1 cellular context compared by ENCODE assay signal in the genomic region with DNA sequence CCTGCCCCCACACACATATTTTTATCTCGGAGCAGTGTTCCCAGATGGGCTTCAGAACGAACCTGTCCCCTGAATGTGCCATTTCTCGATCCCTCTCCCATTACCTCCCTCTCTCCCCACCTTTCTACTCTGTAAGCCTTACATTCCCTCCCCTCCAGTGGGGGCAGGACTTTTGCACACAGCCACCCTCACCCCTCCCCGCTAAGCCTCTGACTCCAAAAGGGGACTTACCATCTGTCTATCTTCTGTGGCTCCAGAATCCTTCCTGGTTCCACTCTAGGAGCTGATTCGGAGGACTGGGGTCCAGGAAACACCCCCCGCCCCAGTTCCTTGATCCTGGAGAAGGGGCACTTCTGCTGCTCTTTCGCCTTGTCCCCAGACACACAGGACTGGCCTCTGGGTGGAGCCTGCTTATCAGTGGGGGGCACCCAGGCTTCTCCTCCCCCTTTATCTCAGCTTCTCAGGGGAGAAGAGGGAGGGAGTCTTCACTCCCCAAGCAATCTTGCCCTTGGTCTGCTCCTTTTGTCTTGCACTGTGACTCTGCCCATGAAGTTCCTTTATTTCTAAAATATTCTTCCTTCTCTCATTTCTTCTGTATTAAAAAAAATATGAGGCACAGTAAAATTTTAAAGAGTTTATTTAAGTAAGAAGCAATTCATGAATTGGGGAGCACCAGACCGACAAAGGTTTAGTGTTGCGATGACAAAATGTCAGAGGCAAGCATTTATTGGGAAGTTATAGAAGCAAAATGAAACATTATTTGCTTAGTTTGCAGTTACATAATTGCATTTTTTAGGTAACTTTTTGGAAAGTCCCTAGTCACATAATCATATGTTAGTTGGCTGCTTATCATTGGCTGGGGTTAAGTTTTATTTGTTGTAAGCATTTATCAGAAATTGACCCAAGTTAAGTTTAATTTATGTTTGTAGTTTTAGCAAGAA.
TF ChIP-seq lines count a peak whose summit lies in the region.

A gene with protein sequence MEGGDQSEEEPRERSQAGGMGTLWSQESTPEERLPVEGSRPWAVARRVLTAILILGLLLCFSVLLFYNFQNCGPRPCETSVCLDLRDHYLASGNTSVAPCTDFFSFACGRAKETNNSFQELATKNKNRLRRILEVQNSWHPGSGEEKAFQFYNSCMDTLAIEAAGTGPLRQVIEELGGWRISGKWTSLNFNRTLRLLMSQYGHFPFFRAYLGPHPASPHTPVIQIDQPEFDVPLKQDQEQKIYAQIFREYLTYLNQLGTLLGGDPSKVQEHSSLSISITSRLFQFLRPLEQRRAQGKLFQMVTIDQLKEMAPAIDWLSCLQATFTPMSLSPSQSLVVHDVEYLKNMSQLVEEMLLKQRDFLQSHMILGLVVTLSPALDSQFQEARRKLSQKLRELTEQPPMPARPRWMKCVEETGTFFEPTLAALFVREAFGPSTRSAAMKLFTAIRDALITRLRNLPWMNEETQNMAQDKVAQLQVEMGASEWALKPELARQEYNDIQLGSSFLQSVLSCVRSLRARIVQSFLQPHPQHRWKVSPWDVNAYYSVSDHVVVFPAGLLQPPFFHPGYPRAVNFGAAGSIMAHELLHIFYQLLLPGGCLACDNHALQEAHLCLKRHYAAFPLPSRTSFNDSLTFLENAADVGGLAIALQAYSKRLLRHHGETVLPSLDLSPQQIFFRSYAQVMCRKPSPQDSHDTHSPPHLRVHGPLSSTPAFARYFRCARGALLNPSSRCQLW (minus strand): TSS at position 391 of the 941 bp plus-strand sequence. CDS start 157 bp downstream, at position 234.

TF ChIP-seq in K562, 482 proteins besides CTCF, POLR2A, EP300 and RAD21 (continues in another document):
- peak; percentile 94 for TF ChIP-seq NCOR1 (IDR thresholded peaks at IDR 0.05)
- TF ChIP-seq CBX3 (IDR thresholded peaks at IDR 0.05; ENCODE audit: borderline replicate concordance in 1 of 2, low read length in 2 of 2), result peak in 1 of 2 experiments; percentile 70; a peak in 1 of 3 replicates
- TF ChIP-seq CBX2 (IDR thresholded peaks at IDR 0.05; ENCODE audit: insufficient read depth, low read length, poor library complexity, severe bottlenecking), result no peak
- TF ChIP-seq, protein P1, sequence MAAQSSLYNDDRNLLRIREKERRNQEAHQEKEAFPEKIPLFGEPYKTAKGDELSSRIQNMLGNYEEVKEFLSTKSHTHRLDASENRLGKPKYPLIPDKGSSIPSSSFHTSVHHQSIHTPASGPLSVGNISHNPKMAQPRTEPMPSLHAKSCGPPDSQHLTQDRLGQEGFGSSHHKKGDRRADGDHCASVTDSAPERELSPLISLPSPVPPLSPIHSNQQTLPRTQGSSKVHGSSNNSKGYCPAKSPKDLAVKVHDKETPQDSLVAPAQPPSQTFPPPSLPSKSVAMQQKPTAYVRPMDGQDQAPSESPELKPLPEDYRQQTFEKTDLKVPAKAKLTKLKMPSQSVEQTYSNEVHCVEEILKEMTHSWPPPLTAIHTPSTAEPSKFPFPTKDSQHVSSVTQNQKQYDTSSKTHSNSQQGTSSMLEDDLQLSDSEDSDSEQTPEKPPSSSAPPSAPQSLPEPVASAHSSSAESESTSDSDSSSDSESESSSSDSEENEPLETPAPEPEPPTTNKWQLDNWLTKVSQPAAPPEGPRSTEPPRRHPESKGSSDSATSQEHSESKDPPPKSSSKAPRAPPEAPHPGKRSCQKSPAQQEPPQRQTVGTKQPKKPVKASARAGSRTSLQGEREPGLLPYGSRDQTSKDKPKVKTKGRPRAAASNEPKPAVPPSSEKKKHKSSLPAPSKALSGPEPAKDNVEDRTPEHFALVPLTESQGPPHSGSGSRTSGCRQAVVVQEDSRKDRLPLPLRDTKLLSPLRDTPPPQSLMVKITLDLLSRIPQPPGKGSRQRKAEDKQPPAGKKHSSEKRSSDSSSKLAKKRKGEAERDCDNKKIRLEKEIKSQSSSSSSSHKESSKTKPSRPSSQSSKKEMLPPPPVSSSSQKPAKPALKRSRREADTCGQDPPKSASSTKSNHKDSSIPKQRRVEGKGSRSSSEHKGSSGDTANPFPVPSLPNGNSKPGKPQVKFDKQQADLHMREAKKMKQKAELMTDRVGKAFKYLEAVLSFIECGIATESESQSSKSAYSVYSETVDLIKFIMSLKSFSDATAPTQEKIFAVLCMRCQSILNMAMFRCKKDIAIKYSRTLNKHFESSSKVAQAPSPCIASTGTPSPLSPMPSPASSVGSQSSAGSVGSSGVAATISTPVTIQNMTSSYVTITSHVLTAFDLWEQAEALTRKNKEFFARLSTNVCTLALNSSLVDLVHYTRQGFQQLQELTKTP (IDR thresholded peaks at IDR 0.05; ENCODE audit: low read depth in 1 of 2, partially characterized antibody in 2 of 2), result peak in 1 of 2 experiments; percentile 55
- peak; percentile 82 for TF ChIP-seq FOXM1 (IDR thresholded peaks at IDR 0.05; ENCODE audit: low read depth)
- no peak for TF ChIP-seq FOXM1 (CRISPR knock-in tag; IDR thresholded peaks at IDR 0.05; ENCODE audit: low read depth)
- TF ChIP-seq SMARCE1 (IDR thresholded peaks at IDR 0.05), result peak; percentile 91
- TF ChIP-seq, protein P2, sequence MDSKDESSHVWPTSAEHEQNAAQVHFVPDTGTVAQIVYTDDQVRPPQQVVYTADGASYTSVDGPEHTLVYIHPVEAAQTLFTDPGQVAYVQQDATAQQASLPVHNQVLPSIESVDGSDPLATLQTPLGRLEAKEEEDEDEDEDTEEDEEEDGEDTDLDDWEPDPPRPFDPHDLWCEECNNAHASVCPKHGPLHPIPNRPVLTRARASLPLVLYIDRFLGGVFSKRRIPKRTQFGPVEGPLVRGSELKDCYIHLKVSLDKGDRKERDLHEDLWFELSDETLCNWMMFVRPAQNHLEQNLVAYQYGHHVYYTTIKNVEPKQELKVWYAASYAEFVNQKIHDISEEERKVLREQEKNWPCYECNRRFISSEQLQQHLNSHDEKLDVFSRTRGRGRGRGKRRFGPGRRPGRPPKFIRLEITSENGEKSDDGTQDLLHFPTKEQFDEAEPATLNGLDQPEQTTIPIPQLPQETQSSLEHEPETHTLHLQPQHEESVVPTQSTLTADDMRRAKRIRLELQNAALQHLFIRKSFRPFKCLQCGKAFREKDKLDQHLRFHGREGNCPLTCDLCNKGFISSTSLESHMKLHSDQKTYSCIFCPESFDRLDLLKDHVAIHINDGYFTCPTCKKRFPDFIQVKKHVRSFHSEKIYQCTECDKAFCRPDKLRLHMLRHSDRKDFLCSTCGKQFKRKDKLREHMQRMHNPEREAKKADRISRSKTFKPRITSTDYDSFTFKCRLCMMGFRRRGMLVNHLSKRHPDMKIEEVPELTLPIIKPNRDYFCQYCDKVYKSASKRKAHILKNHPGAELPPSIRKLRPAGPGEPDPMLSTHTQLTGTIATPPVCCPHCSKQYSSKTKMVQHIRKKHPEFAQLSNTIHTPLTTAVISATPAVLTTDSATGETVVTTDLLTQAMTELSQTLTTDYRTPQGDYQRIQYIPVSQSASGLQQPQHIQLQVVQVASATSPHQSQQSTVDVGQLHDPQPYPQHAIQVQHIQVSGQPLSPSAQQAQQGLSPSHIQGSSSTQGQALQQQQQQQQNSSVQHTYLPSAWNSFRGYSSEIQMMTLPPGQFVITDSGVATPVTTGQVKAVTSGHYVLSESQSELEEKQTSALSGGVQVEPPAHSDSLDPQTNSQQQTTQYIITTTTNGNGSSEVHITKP (IDR thresholded peaks at IDR 0.05; ENCODE audit: partially characterized antibody), result peak; percentile 95
- TF ChIP-seq, protein P3, sequence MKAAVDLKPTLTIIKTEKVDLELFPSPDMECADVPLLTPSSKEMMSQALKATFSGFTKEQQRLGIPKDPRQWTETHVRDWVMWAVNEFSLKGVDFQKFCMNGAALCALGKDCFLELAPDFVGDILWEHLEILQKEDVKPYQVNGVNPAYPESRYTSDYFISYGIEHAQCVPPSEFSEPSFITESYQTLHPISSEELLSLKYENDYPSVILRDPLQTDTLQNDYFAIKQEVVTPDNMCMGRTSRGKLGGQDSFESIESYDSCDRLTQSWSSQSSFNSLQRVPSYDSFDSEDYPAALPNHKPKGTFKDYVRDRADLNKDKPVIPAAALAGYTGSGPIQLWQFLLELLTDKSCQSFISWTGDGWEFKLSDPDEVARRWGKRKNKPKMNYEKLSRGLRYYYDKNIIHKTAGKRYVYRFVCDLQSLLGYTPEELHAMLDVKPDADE (conservative IDR thresholded peaks at IDR 0.05; ENCODE audit: control insufficient read depth, low read depth, low read length), result no peak; the same call in 1 of the 2 replicates
- TF ChIP-seq, protein P4, sequence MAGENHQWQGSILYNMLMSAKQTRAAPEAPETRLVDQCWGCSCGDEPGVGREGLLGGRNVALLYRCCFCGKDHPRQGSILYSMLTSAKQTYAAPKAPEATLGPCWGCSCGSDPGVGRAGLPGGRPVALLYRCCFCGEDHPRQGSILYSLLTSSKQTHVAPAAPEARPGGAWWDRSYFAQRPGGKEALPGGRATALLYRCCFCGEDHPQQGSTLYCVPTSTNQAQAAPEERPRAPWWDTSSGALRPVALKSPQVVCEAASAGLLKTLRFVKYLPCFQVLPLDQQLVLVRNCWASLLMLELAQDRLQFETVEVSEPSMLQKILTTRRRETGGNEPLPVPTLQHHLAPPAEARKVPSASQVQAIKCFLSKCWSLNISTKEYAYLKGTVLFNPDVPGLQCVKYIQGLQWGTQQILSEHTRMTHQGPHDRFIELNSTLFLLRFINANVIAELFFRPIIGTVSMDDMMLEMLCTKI (IDR thresholded peaks at IDR 0.05; ENCODE audit: partially characterized antibody), result no peak
- TF ChIP-seq, protein P5, sequence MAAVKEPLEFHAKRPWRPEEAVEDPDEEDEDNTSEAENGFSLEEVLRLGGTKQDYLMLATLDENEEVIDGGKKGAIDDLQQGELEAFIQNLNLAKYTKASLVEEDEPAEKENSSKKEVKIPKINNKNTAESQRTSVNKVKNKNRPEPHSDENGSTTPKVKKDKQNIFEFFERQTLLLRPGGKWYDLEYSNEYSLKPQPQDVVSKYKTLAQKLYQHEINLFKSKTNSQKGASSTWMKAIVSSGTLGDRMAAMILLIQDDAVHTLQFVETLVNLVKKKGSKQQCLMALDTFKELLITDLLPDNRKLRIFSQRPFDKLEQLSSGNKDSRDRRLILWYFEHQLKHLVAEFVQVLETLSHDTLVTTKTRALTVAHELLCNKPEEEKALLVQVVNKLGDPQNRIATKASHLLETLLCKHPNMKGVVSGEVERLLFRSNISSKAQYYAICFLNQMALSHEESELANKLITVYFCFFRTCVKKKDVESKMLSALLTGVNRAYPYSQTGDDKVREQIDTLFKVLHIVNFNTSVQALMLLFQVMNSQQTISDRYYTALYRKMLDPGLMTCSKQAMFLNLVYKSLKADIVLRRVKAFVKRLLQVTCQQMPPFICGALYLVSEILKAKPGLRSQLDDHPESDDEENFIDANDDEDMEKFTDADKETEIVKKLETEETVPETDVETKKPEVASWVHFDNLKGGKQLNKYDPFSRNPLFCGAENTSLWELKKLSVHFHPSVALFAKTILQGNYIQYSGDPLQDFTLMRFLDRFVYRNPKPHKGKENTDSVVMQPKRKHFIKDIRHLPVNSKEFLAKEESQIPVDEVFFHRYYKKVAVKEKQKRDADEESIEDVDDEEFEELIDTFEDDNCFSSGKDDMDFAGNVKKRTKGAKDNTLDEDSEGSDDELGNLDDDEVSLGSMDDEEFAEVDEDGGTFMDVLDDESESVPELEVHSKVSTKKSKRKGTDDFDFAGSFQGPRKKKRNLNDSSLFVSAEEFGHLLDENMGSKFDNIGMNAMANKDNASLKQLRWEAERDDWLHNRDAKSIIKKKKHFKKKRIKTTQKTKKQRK (IDR thresholded peaks at IDR 0.05; ENCODE audit: borderline replicate concordance, low read depth, low read length), result no peak
- TF ChIP-seq, protein P6, sequence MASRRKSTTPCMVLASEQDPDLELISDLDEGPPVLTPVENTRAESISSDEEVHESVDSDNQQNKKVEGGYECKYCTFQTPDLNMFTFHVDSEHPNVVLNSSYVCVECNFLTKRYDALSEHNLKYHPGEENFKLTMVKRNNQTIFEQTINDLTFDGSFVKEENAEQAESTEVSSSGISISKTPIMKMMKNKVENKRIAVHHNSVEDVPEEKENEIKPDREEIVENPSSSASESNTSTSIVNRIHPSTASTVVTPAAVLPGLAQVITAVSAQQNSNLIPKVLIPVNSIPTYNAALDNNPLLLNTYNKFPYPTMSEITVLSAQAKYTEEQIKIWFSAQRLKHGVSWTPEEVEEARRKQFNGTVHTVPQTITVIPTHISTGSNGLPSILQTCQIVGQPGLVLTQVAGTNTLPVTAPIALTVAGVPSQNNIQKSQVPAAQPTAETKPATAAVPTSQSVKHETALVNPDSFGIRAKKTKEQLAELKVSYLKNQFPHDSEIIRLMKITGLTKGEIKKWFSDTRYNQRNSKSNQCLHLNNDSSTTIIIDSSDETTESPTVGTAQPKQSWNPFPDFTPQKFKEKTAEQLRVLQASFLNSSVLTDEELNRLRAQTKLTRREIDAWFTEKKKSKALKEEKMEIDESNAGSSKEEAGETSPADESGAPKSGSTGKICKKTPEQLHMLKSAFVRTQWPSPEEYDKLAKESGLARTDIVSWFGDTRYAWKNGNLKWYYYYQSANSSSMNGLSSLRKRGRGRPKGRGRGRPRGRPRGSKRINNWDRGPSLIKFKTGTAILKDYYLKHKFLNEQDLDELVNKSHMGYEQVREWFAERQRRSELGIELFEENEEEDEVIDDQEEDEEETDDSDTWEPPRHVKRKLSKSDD (conservative IDR thresholded peaks at IDR 0.05; ENCODE audit: low read length), result no peak
- TF ChIP-seq RCOR1 (IDR thresholded peaks at IDR 0.05; ENCODE audit: borderline replicate concordance in 1 of 2, low read depth in 2 of 2, low read length in 2 of 2), result peak; percentile 87 to 94; a peak in 3 of 4 replicates
- no peak for TF ChIP-seq BRCA1 (IDR thresholded peaks at IDR 0.05)
- no peak for TF ChIP-seq BRCA1 (CRISPR knock-in tag; IDR thresholded peaks at IDR 0.05)
- TF ChIP-seq, protein P7, sequence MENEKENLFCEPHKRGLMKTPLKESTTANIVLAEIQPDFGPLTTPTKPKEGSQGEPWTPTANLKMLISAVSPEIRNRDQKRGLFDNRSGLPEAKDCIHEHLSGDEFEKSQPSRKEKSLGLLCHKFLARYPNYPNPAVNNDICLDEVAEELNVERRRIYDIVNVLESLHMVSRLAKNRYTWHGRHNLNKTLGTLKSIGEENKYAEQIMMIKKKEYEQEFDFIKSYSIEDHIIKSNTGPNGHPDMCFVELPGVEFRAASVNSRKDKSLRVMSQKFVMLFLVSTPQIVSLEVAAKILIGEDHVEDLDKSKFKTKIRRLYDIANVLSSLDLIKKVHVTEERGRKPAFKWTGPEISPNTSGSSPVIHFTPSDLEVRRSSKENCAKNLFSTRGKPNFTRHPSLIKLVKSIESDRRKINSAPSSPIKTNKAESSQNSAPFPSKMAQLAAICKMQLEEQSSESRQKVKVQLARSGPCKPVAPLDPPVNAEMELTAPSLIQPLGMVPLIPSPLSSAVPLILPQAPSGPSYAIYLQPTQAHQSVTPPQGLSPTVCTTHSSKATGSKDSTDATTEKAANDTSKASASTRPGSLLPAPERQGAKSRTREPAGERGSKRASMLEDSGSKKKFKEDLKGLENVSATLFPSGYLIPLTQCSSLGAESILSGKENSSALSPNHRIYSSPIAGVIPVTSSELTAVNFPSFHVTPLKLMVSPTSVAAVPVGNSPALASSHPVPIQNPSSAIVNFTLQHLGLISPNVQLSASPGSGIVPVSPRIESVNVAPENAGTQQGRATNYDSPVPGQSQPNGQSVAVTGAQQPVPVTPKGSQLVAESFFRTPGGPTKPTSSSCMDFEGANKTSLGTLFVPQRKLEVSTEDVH (IDR thresholded peaks at IDR 0.05; ENCODE audit: low read depth, partially characterized antibody), result peak; percentile 31
- 0 out of 2 replicates have a peak, but pooled peaks have one; percentile 16 for TF ChIP-seq ZNF165 (CRISPR knock-in tag; IDR thresholded peaks at IDR 0.05; ENCODE audit: borderline replicate concordance)
- TF ChIP-seq NBN (IDR thresholded peaks at IDR 0.05; ENCODE audit: low read depth), result peak; percentile 61; the same call in 1 of the 2 replicates
- TF ChIP-seq SPI1 (IDR thresholded peaks at IDR 0.05; ENCODE audit: borderline replicate concordance, low read depth, low read length), result 0 out of 2 replicates have a peak, but pooled peaks have one; percentile 26
- TF ChIP-seq HDGF (IDR thresholded peaks at IDR 0.05), result no peak
